ENCODE assay signal across 26 cellular contexts in the genomic region with DNA sequence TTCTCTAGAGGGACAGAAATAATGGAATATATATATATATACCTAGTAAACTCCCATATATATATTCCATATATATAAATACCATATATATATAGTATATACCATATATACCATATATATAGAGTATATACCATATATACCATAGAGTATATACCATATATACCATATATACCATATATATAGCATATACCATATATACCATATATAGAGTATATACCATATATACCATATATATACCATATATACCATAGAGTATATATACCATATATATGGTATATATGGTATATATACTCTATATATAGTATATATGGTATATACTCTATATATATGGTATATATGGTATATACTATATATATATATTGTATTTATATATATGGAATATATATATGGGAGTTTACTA.
"Had no signal": no experiment of that assay in that cellular context is flagged by ENCODE, and none has a peak within 500 bp of the region (broad histone marks: within the 10 kb centered on the region; RNA-seq: fewer than 3 reads in every experiment).

No MANE protein-coding gene starts in this region.

- H3K9me3 ChIP-seq: left lung, lower lobe of right lung, pancreas, prostate gland, spleen, suprapubic skin, thoracic aorta, tibial artery, upper lobe of right lung had no signal

- H3K27me3 ChIP-seq: left lung, pancreas, spleen, suprapubic skin, tibial artery, upper lobe of right lung had no signal

- H3K4me1 ChIP-seq: left lung, pancreas, prostate gland, spleen, suprapubic skin, tibial artery, upper lobe of right lung had no signal

- ATAC-seq: left colon; left lung; lower lobe of right lung; naive thymus-derived CD8-positive, alpha-beta T cell; pancreas; right cardiac atrium; sciatic nerve; stimulated activated effector memory CD8-positive, alpha-beta T cell treated with anti-CD3 and anti-CD28 coated beads, Interleukin-12 subunit alpha, Interleukin-12 subunit beta, amount 100 ng/mL, for 72 hours; upper lobe of right lung had no signal

- DNase-seq: hippocampal formation; left colon; left lung; lower lobe of right lung; mammary epithelial cell; mesenchymal stem cell; naive thymus-derived CD8-positive, alpha-beta T cell; nucleus accumbens; pancreas; posterior cingulate gyrus; retina; right cardiac atrium; spleen; stimulated activated CD4-positive, alpha-beta T cell treated with anti-CD3 and anti-CD28 coated beads, Interleukin-4, amount 100 ng/mL, for 24 hours; stimulated activated naive CD4-positive, alpha-beta T cell; tibial artery; trophoblast cell; upper lobe of right lung had no signal

- H3K27ac ChIP-seq: left lung, lower lobe of right lung, pancreas, prostate gland, skin epidermis, suprapubic skin, thoracic aorta, tibial artery, upper lobe of right lung had no signal

- FAIRE-seq: keratinocyte, pancreas, urothelium cell line had no signal

- H3K4me3 ChIP-seq: left lung, lower lobe of right lung, pancreas, prostate gland, skin epidermis, spleen, suprapubic skin, thoracic aorta, tibial artery, upper lobe of right lung had no signal

- H3K36me3 ChIP-seq: left lung, lower lobe of right lung, pancreas, prostate gland, spleen, suprapubic skin, thoracic aorta, tibial artery, upper lobe of right lung had no signal
